13 cellular contexts compared by ENCODE assay signal in the genomic region with DNA sequence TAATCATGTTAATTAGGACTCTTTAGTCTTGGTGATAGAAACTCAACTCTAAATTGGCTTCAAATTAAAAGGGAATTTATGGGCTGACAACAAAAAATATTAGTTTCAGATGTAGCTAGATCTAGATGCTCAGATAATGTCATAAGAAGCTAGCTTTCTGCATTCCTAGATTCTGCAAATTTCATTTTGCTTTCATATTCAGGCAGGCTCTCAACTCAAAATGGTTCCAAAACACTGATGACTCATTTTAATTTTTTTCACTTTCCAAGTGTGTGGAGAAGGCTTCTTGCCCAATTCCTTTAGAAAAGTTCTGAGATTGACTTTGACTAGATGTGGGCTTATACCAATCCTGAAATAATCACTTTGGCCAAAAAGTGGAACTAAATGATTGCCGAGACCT.
DNase-seq lines count a peak whose midpoint lies in the region; ATAC-seq lines count a peak whose summit lies in the region.
"Had no signal": no experiment of that assay in that cellular context is flagged by ENCODE, and none has a peak within 500 bp of the region (broad histone marks: within the 10 kb centered on the region; RNA-seq: fewer than 3 reads in every experiment).

No MANE protein-coding gene starts in this region.

- peaks cover 3% of the 10 kb centered on the region for H3K4me1 ChIP-seq in adipocyte (ENCODE audit: control insufficient read depth, insufficient read depth, low read length)
- H3K4me1 ChIP-seq: spleen had no signal

- H3K4me3 ChIP-seq in adipocyte (ENCODE audit: low read length): peak overlapping the region; percentile 66

- ATAC-seq in GM19463 (IDR thresholded peaks at IDR 0.05; ENCODE audit: unreplicated experiment) (peak; percentile 70), HG03097 (IDR thresholded peaks at IDR 0.05; ENCODE audit: low FRiP score, unreplicated experiment) (peak; percentile 82)
- ATAC-seq: WTC11 had no signal

- H3K9me3 ChIP-seq in adipocyte (ENCODE audit: control insufficient read depth, low read length): no peaks in the 10 kb centered on the region
- H3K9me3 ChIP-seq: spleen had no signal

- no peak overlapping the region for H3K9ac ChIP-seq in adipocyte (ENCODE audit: low read length)

- no peaks in the 10 kb centered on the region for H3K27me3 ChIP-seq in adipocyte (replicated peaks; ENCODE audit: control insufficient read depth, insufficient read depth, low read length)
- H3K27me3 ChIP-seq: spleen had no signal

- H3K36me3 ChIP-seq in adipocyte (ENCODE audit: control insufficient read depth, insufficient read depth, low read length, severe bottlenecking): no peaks in the 10 kb centered on the region
- H3K36me3 ChIP-seq: spleen had no signal

- DNase-seq in CD1c-positive myeloid dendritic cell (ENCODE audit: extremely low spot score) (peak; percentile 44), adipocyte (ENCODE audit: low read depth) (peak; percentile 42), SKM-1 treated with dmso at 0.1 percent for 144 hours (lab: John Stamatoyannopoulos, UW; ENCODE audit: unreplicated experiment) (no peak), HT-29 (ENCODE audit: low spot score) (no peak), T-helper 2 cell (no peak)
- no peak for DNase-seq in central memory CD4-positive, alpha-beta T cell
- DNase-seq: activated naive CD8-positive, alpha-beta T cell treated with anti-CD3 and anti-CD28 coated beads, Interleukin-2, amount 10 ng/mL, durations not matched to agents 7 days and 5 days; CD4-positive, CD25-positive, alpha-beta regulatory T cell; KG1; spleen had no signal

Comparison
In these comparisons a context has a peak if more than half of its experiments do, and no peak if none do; other contexts are left out.
1. DNase-seq: peak in CD1c-positive myeloid dendritic cell (single experiment) and adipocyte (single experiment); none in SKM-1 treated with dmso at 0.1 percent for 144 hours (single experiment), central memory CD4-positive, alpha-beta T cell (single experiment), HT-29 (single experiment) and T-helper 2 cell (0 of 5).